22 cellular contexts compared by ENCODE assay signal in the genomic region with DNA sequence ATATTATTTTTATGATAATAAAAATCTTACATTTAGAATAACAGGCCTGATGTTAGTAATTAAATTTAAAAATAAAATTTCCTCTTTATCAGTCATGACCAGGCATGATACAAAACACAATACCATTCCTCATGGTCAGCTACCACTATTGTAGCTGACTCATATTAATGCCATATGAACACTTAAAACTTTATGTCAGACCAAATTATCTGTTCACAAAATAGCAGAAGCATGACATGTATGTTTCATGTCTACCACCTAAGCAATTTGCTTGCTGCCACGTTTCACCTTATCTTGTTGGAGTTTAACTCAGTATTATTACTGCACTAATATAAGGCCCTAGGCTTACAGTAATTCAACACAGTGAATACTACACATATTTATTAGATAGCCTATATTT.
"Had no signal": no experiment of that assay in that cellular context is flagged by ENCODE, and none has a peak within 500 bp of the region (broad histone marks: within the 10 kb centered on the region; RNA-seq: fewer than 3 reads in every experiment).

No MANE protein-coding gene starts in this region.

- H3K4me3 ChIP-seq: cardiac muscle cell, SJCRH30 had no signal

- FAIRE-seq: astrocyte had no signal

- H3K36me3 ChIP-seq: cardiac muscle cell, SJCRH30 had no signal

- DNase-seq: activated B cell treated with CpG ODN at 0.5 μM for 24 hours; activated CD4-positive, alpha-beta memory T cell treated with anti-CD3 and anti-CD28 coated beads for 36 hours; activated CD4-positive, alpha-beta T cell treated with anti-CD3 and anti-CD28 coated beads for 1 hour; activated CD4-positive, alpha-beta T cell treated with anti-CD3 and anti-CD28 coated beads, Interleukin-2, amount 10 ng/mL, durations not matched to agents 7 days and 5 days; activated gamma-delta T cell; activated naive CD4-positive, alpha-beta T cell treated with anti-CD3 and anti-CD28 coated beads for 36 hours; activated T-cell treated with anti-CD3 and anti-CD28 coated beads for 4 hours; activated T-cell treated with anti-CD3 and anti-CD28 coated beads, Interleukin-2, amount 50 U/mL, for 48 hours; amygdala; KG1; NCI-H1092; NCI-H1417; NCI-H1930; NCI-H2171 treated with DMSO at 0.1 percent for 48 hours; NCI-H345; NCI-H510A; NCI-H526 treated with DMSO at 0.1 percent for 48 hours; NCI-H82; RPMI8226; SJCRH30 had no signal

- H3K27me3 ChIP-seq: cardiac muscle cell, SJCRH30 had no signal
